In genomic region chr1:77084457-77084856, GRCh38 we compare ENCODE assay signal across 1 cellular context.
TF ChIP-seq lines count a peak whose summit lies in the region.

No MANE protein-coding gene starts in this region.

TF ChIP-seq in H1, 55 proteins besides CTCF, POLR2A, EP300 and RAD21:
- no peak for TF ChIP-seq MAX (IDR thresholded peaks at IDR 0.05)
- no peak for TF ChIP-seq CBX5 (IDR thresholded peaks at IDR 0.05; ENCODE audit: low read depth, low read length)
- no peak for TF ChIP-seq SP2 (IDR thresholded peaks at IDR 0.05; ENCODE audit: low read length)
- TF ChIP-seq SIRT6 (IDR thresholded peaks at IDR 0.05; ENCODE audit: low read length) = no peak
- TF ChIP-seq BCL11A (IDR thresholded peaks at IDR 0.05; ENCODE audit: low read depth in 2 of 2, low read length in 2 of 2) = no peak
- no peak for TF ChIP-seq BRCA1 (IDR thresholded peaks at IDR 0.05; ENCODE audit: low read depth, low read length)
- TF ChIP-seq CHD7 (IDR thresholded peaks at IDR 0.05; ENCODE audit: insufficient replicate concordance, low read length) = no peak
- TF ChIP-seq RNF2 (IDR thresholded peaks at IDR 0.05; ENCODE audit: borderline replicate concordance, low read depth, low read length, missing control alignments, poor library complexity, severe bottlenecking) = no peak
- TF ChIP-seq TAF7 (optimal IDR thresholded peaks at IDR 0.05; ENCODE audit: borderline replicate concordance, low read depth, low read length) = no peak
- no peak for TF ChIP-seq CHD1 (IDR thresholded peaks at IDR 0.05; ENCODE audit: low read depth, low read length)
- no peak for TF ChIP-seq SIN3A (conservative IDR thresholded peaks at IDR 0.05 in 1 of 2, IDR thresholded peaks at IDR 0.05 in 1 of 2; ENCODE audit: low read depth in 1 of 2, low read length in 2 of 2)
- TF ChIP-seq CHD2 (IDR thresholded peaks at IDR 0.05; ENCODE audit: low read length) = no peak
- no peak for TF ChIP-seq PHF8 (conservative IDR thresholded peaks at IDR 0.05; ENCODE audit: low read depth, low read length)
- no peak for TF ChIP-seq GTF2F1 (IDR thresholded peaks at IDR 0.05; ENCODE audit: borderline replicate concordance, low read depth, low read length)
- no peak for TF ChIP-seq RXRA (IDR thresholded peaks at IDR 0.05; ENCODE audit: insufficient read depth, low read depth, low read length)
- no peak for TF ChIP-seq KDM5A (IDR thresholded peaks at IDR 0.05; ENCODE audit: low read length)
- TF ChIP-seq EGR1 (IDR thresholded peaks at IDR 0.05; ENCODE audit: borderline replicate concordance, low read depth, low read length) = no peak
- TF ChIP-seq SUZ12 (IDR thresholded peaks at IDR 0.05; ENCODE audit: low read length) = no peak
